19 cellular contexts compared by ENCODE assay signal in genomic region chr3:167626490-167626889, GRCh38. TPM values are rescaled to one million over a fixed set of nuclear protein-coding genes. Genes with fewer than 3 reads are reported as not detected.
"Had no signal": no experiment of that assay in that cellular context is flagged by ENCODE, and none has a peak within 500 bp of the region (broad histone marks: within the 10 kb centered on the region; RNA-seq: fewer than 3 reads in every experiment).

No MANE protein-coding gene starts in this region.

- ATAC-seq: activated naive CD8-positive, alpha-beta T cell treated with anti-CD3 and anti-CD28 coated beads, Interleukin-2, amount 50 U/mL, for 24 hours; activated T-helper 17 cell treated with anti-CD3 and anti-CD28 coated beads, Interleukin-2, amount 50 U/mL, for 72 hours; left ventricle myocardium superior; natural killer cell; right cardiac atrium had no signal

- H3K4me3 ChIP-seq: ascending aorta, cardiac muscle cell, smooth muscle cell, stomach, testis had no signal

- H3K4me1 Mint-ChIP-seq: activated naive CD8-positive, alpha-beta T cell treated with anti-CD3 and anti-CD28 coated beads, Interleukin-2, amount 50 U/mL, for 24 hours; activated T-helper 17 cell treated with anti-CD3 and anti-CD28 coated beads, Interleukin-2, amount 50 U/mL, for 72 hours; memory B cell; natural killer cell had no signal

- H3K36me3 Mint-ChIP-seq: memory B cell, natural killer cell had no signal

- FAIRE-seq: kidney had no signal

- H3K27ac ChIP-seq: ascending aorta, cardiac muscle cell, neutrophil, stomach, testis, WERI-Rb-1 had no signal

- H3K27me3 Mint-ChIP-seq: activated naive CD8-positive, alpha-beta T cell treated with anti-CD3 and anti-CD28 coated beads, Interleukin-2, amount 50 U/mL, for 24 hours; activated T-helper 17 cell treated with anti-CD3 and anti-CD28 coated beads, Interleukin-2, amount 50 U/mL, for 72 hours had no signal

- DNase-seq: activated CD4-positive, alpha-beta T cell treated with anti-CD3 and anti-CD28 coated beads, Interleukin-2, amount 50 U/mL, for 48 hours; activated naive CD4-positive, alpha-beta T cell treated with anti-CD3 and anti-CD28 coated beads for 36 hours; activated naive CD8-positive, alpha-beta T cell treated with anti-CD3 and anti-CD28 coated beads, Interleukin-2, amount 50 U/mL, for 24 hours; endodermal cell; erythroblast; kidney; left ventricle myocardium superior; natural killer cell; right cardiac atrium; stomach; testis; WERI-Rb-1 had no signal

- H3K9me3 Mint-ChIP-seq: activated naive CD4-positive, alpha-beta T cell treated with anti-CD3 and anti-CD28 coated beads for 36 hours; activated naive CD8-positive, alpha-beta T cell treated with anti-CD3 and anti-CD28 coated beads, Interleukin-2, amount 50 U/mL, for 24 hours; activated T-helper 17 cell treated with anti-CD3 and anti-CD28 coated beads, Interleukin-2, amount 50 U/mL, for 72 hours; endodermal cell; memory B cell; natural killer cell; T-helper 1 cell treated with Interleukin-12 subunit alpha and Interleukin-12 subunit beta and Interleukin-4 antibody, amounts not matched to agents 30 μg/mL and 1 μg/mL, for 36 hours had no signal

- H3K4me1 ChIP-seq: ascending aorta, stomach, testis had no signal

- H3K27ac Mint-ChIP-seq: activated naive CD4-positive, alpha-beta T cell treated with anti-CD3 and anti-CD28 coated beads for 36 hours; activated naive CD8-positive, alpha-beta T cell treated with anti-CD3 and anti-CD28 coated beads, Interleukin-2, amount 50 U/mL, for 24 hours; activated T-helper 17 cell treated with anti-CD3 and anti-CD28 coated beads, Interleukin-2, amount 50 U/mL, for 72 hours; endodermal cell; memory B cell; natural killer cell; T-helper 1 cell treated with Interleukin-12 subunit alpha and Interleukin-12 subunit beta and Interleukin-4 antibody, amounts not matched to agents 30 μg/mL and 1 μg/mL, for 36 hours had no signal

- H3K4me2 ChIP-seq: smooth muscle cell had no signal

- H3K9me3 ChIP-seq: ascending aorta, neutrophil, stomach, testis had no signal

- H3K4me3 Mint-ChIP-seq: activated naive CD4-positive, alpha-beta T cell treated with anti-CD3 and anti-CD28 coated beads for 36 hours; activated naive CD8-positive, alpha-beta T cell treated with anti-CD3 and anti-CD28 coated beads, Interleukin-2, amount 50 U/mL, for 24 hours; activated T-helper 17 cell treated with anti-CD3 and anti-CD28 coated beads, Interleukin-2, amount 50 U/mL, for 72 hours; endodermal cell; memory B cell; natural killer cell; T-helper 1 cell treated with Interleukin-12 subunit alpha and Interleukin-12 subunit beta and Interleukin-4 antibody, amounts not matched to agents 30 μg/mL and 1 μg/mL, for 36 hours had no signal

- H3K36me3 ChIP-seq: ascending aorta, cardiac muscle cell, neutrophil, stomach, WERI-Rb-1 had no signal

- H3K27me3 ChIP-seq: ascending aorta, cardiac muscle cell, neutrophil, stomach, testis had no signal

RNA-seq across cellular contexts. Expression of gene WDR49, which starts 27.3 kb away (rescaled TPM):
- total RNA-seq: activated naive CD4-positive, alpha-beta T cell treated with anti-CD3 and anti-CD28 coated beads for 36 hours; ascending aorta had no signal
- polyA plus RNA-seq: cardiac muscle cell, smooth muscle cell had no signal
